In the genomic region with DNA sequence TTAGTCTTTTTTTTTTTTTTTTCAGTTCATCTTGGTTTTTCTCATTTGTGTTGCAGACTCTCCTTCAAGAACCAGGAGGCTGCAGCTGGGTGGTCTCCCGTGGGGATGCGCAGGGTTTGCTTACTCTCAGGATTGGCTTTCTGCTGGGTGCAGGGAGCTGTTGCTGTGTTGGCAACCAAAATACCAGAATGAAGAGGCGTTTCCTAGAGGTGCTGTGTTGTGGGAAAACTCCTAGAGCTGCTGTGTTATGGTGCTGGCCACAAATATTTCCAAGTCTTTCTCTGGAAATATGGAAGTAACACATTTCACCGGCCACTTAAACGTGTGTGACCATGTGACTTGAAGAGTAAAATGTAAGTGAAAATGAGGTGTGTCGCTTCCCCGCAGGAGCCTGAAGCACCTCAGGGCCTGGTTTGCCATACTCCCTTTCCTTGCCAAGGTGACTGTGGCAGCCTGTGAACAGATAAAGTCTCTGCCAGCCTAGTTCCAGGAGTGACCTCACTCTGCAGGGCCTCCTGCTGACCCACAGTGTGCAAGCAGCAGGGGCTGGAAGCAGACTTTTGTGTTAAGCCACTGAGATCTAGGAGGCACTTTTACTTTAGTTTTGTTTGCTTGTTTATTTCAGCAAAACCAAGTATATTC, we compare ENCODE assay signal across 12 cellular contexts.
"Had no signal": no experiment of that assay in that cellular context is flagged by ENCODE, and none has a peak within 500 bp of the region (broad histone marks: within the 10 kb centered on the region; RNA-seq: fewer than 3 reads in every experiment).

No MANE protein-coding gene starts in this region.

- H3K9me3 ChIP-seq: tibial nerve, vagina had no signal

- H3K4me1 ChIP-seq: tibial nerve, vagina had no signal

- DNase-seq: activated naive CD4-positive, alpha-beta T cell treated with anti-CD3 and anti-CD28 coated beads for 36 hours; activated T-cell treated with anti-CD3 and anti-CD28 coated beads for 4 hours; cerebellar nuclear complex; dermis blood vessel endothelial cell; immature natural killer cell; left colon; T-cell had no signal

- H3K27ac ChIP-seq: tibial nerve, vagina, VCaP had no signal

- H3K36me3 ChIP-seq: tibial nerve, vagina had no signal

- H3K27me3 ChIP-seq: tibial nerve, vagina had no signal

- H3K4me3 ChIP-seq: tibial nerve, vagina had no signal

- ATAC-seq: activated T-helper 17 cell treated with anti-CD3 and anti-CD28 coated beads, Interleukin-2, amount 50 U/mL, for 72 hours; left colon; stimulated activated effector memory CD8-positive, alpha-beta T cell treated with anti-CD3 and anti-CD28 coated beads, Interleukin-12 subunit alpha, Interleukin-12 subunit beta, amount 100 ng/mL, for 72 hours; T-cell had no signal
